In genomic region chr16:18059577-18059976, GRCh38 we compare ENCODE assay signal across 21 cellular contexts.
DNase-seq lines count a peak whose midpoint lies in the region; ATAC-seq, FAIRE-seq and TF ChIP-seq lines count a peak whose summit lies in the region.
"Had no signal": no experiment of that assay in that cellular context is flagged by ENCODE, and none has a peak within 500 bp of the region (broad histone marks: within the 10 kb centered on the region; RNA-seq: fewer than 3 reads in every experiment).

No MANE protein-coding gene starts in this region.

- H3K79me2 ChIP-seq in K562 (ENCODE audit: control insufficient read depth, insufficient read depth, low read length), result peaks cover 11% of the 10 kb centered on the region

- in situ Hi-C loops in K562 (cut with MboI), result no loop called here

- 0 out of 2 replicates have a peak overlapping the region, but pooled peaks have one; percentile 12 for H3K4me2 ChIP-seq in BLaER1
- no peak overlapping the region for H3K4me2 ChIP-seq in K562 (ENCODE audit: insufficient read depth, low read length)

- ATAC-seq in K562, result no peak
- no peak for ATAC-seq in GM18511 (IDR thresholded peaks at IDR 0.05; ENCODE audit: unreplicated experiment)
- ATAC-seq: CD8-positive, alpha-beta T cell had no signal

- H4K20me1 ChIP-seq in BLaER1 (no peaks in the 10 kb centered on the region), K562 (replicated peaks; ENCODE audit: control insufficient read depth, insufficient read depth, low read length) (peaks cover 11% of the 10 kb centered on the region)
- H4K20me1 ChIP-seq: BLaER1 treated with 17β-estradiol and CSF1 and Interleukin-3, amounts not matched to agents 10 nM and 100 nM had no signal

- H3K9me3 ChIP-seq in BLaER1, result peaks cover 10% of the 10 kb centered on the region
- no peaks in the 10 kb centered on the region for H3K9me3 ChIP-seq in HEK293 (ENCODE audit: control insufficient read depth, insufficient read depth, low read depth, low read length)
- H3K9me3 ChIP-seq in K562 (replicated peaks; ENCODE audit: control insufficient read depth, insufficient read depth, low read depth, low read length), result no peaks in the 10 kb centered on the region
- H3K9me3 ChIP-seq: BE2C, Caco-2 had no signal

- no peak for TF ChIP-seq EP300 in K562 (IDR thresholded peaks at IDR 0.05; ENCODE audit: low read length)

- H3K9ac ChIP-seq in BLaER1 (no peak overlapping the region), K562 (ENCODE audit: insufficient read depth in 1 of 2, low read depth in 2 of 2, low read length in 2 of 2) (no peak overlapping the region)
- H3K9ac ChIP-seq: BLaER1 treated with 17β-estradiol and CSF1 and Interleukin-3, amounts not matched to agents 10 nM and 100 nM had no signal

- BruUV-seq in K562 (replicated peaks; lab: Mats Ljungman, UMichigan), result no TSS peak

- H3K27me3 ChIP-seq in BLaER1 (no peaks in the 10 kb centered on the region), K562 (ENCODE audit: control insufficient read depth in 2 of 2, insufficient read depth in 2 of 2, low read length in 2 of 2) (peaks cover 0 to 4% of the 10 kb centered on the region in 2 experiments; a peak in 2 of 5 replicates)
- H3K27me3 ChIP-seq: BE2C; BLaER1 treated with 17β-estradiol and CSF1 and Interleukin-3, amounts not matched to agents 10 nM and 100 nM had no signal

- no peaks in the 10 kb centered on the region for H3K36me3 ChIP-seq in BLaER1
- no peaks in the 10 kb centered on the region for H3K36me3 ChIP-seq in HEK293 (ENCODE audit: control insufficient read depth in 2 of 2, insufficient read depth in 1 of 2, low read length in 2 of 2)
- peaks cover 20% of the 10 kb centered on the region; the same call in 2 of the 3 replicates for H3K36me3 ChIP-seq in K562 (ENCODE audit: control insufficient read depth, insufficient read depth, low read length)
- H3K36me3 ChIP-seq: BE2C; BLaER1 treated with 17β-estradiol and CSF1 and Interleukin-3, amounts not matched to agents 10 nM and 100 nM had no signal

- peaks cover 16% of the 10 kb centered on the region; the same call in 1 of the 2 replicates for H3K4me1 ChIP-seq in BLaER1
- no peaks in the 10 kb centered on the region for H3K4me1 ChIP-seq in HEK293 (ENCODE audit: control insufficient read depth, insufficient read depth, low read length)
- no peaks in the 10 kb centered on the region for H3K4me1 ChIP-seq in K562 (replicated peaks in 1 of 2; ENCODE audit: control insufficient read depth in 2 of 2, insufficient read depth in 2 of 2, low read length in 2 of 2)
- H3K4me1 ChIP-seq: BE2C, Caco-2 had no signal

- no peak overlapping the region for H3K27ac ChIP-seq in BLaER1
- H3K27ac ChIP-seq in HEK293 (ENCODE audit: extremely low read depth, low read depth, low read length), result no peak overlapping the region
- no peak overlapping the region for H3K27ac ChIP-seq in K562 (ENCODE audit: extremely low read depth, low read depth, low read length)
- H3K27ac ChIP-seq: BLaER1 treated with 17β-estradiol and CSF1 and Interleukin-3, amounts not matched to agents 10 nM and 100 nM; C4-2B had no signal

- no peak for DNase-seq in K562 (ENCODE audit: extremely low read depth in 1 of 4, low spot score in 3 of 4)
- DNase-seq in NK-92 (lab: John Stamatoyannopoulos, UW; ENCODE audit: unreplicated experiment), result no peak
- DNase-seq in MV-4-11 (lab: John Stamatoyannopoulos, UW), result no peak
- DNase-seq: 8988T; ACHN; BE2C; Caco-2; Calu3; CD4-positive, alpha-beta T cell; CD8-positive, alpha-beta T cell; DMS79 treated with DMSO at 0.1 percent for 48 hours; GF-D8 had no signal

- no peak overlapping the region for H3K4me3 ChIP-seq in BLaER1
- H3K4me3 ChIP-seq in HEK293 (ENCODE audit: low read depth, low read length), result no peak overlapping the region
- H3K4me3 ChIP-seq in K562, result no peak overlapping the region
- H3K4me3 ChIP-seq: BLaER1 treated with 17β-estradiol and CSF1 and Interleukin-3, amounts not matched to agents 10 nM and 100 nM had no signal

- no peak for FAIRE-seq in K562 (lab: Jason Lieb, UNC)
- FAIRE-seq: A204.1, D721Med, G401.6, GM12891 had no signal

- TF ChIP-seq CTCF in HEK293 (tag by site-specific recombination; IDR thresholded peaks at IDR 0.05), result no peak
- TF ChIP-seq CTCF in K562 (IDR thresholded peaks at IDR 0.05 in 2 of 3, conservative IDR thresholded peaks at IDR 0.05 in 1 of 3; ENCODE audit: insufficient read depth in 2 of 3, low read depth in 1 of 3, low read length in 3 of 3), result no peak

- H2AFZ ChIP-seq in K562 (ENCODE audit: low read depth, low read length), result no peak overlapping the region

- TF ChIP-seq POLR2A in K562 (conservative IDR thresholded peaks at IDR 0.05), result no peak

- intact Hi-C loops in K562 (cut with micrococcal nuclease), result no loop called here

- no peak for TF ChIP-seq RAD21 in K562 (CRISPR knock-in tag; conservative IDR thresholded peaks at IDR 0.05 in 1 of 2, IDR thresholded peaks at IDR 0.05 in 1 of 2)

- no peaks in the 10 kb centered on the region for H3K9me1 ChIP-seq in K562 (ENCODE audit: control insufficient read depth, insufficient read depth, low read length)

- 19% methylated on average over 6 of the region's 6 CpGs for WGBS in K562 (ENCODE audit: insufficient coverage, low coverage, missing lambda C conversion rate)

- CTCF ChIA-PET in HEK293 (lab: Yijun Ruan, JAX) (no interaction called here), K562 (lab: Yijun Ruan, JAX; ENCODE audit: low intra/inter-chr PET ratio) (no interaction called here)

- POLR2A ChIA-PET in HEK293 (lab: Yijun Ruan, JAX) (no interaction called here), K562 (lab: Yijun Ruan, JAX) (no interaction called here)

TF ChIP-seq in HEK293, 187 proteins besides CTCF, POLR2A, EP300 and RAD21:
- TF ChIP-seq GLIS1 (tag by site-specific recombination; IDR thresholded peaks at IDR 0.05) (no peak), ZNF37A (tag by site-specific recombination; IDR thresholded peaks at IDR 0.05) (peak; percentile 72; the same call in 1 of the 2 replicates)
TF ChIP-seq in HEK293: peak in this region for 1.

TF ChIP-seq in K562, 482 proteins besides CTCF, POLR2A, EP300 and RAD21:
- TF ChIP-seq CBX1 (IDR thresholded peaks at IDR 0.05; ENCODE audit: low read depth), result no peak
- peak; percentile 58 for TF ChIP-seq PRDM10 (IDR thresholded peaks at IDR 0.05; ENCODE audit: partially characterized antibody)
TF ChIP-seq in K562: peak in this region for 1.
